8 cellular contexts compared by ENCODE assay signal in genomic region chr12:153080-153746, GRCh38.
DNase-seq lines count a peak whose midpoint lies in the region; ATAC-seq, FAIRE-seq and TF ChIP-seq lines count a peak whose summit lies in the region.

No MANE protein-coding gene starts in this region.

- no peak overlapping the region for H2AFZ ChIP-seq in KMS-11 (ENCODE audit: low read depth)

- no peaks in the 10 kb centered on the region for H3K4me1 Mint-ChIP-seq in activated T-helper 2 cell treated with anti-CD3 and anti-CD28 coated beads, Interferon-gamma antibody, Interleukin-2, Interleukin-4, amounts not matched to agents 10 μg/mL and 5 μg/mL and 100 μg/mL, durations not matched to agents 14 hours and 24 hours and 36 hours (ENCODE audit: low read depth)

- ATAC-seq in sciatic nerve (peak; percentile 79), GM21447 (IDR thresholded peaks at IDR 0.05; ENCODE audit: unreplicated experiment) (no peak)

- intact Hi-C loops in activated T-helper 2 cell treated with anti-CD3 and anti-CD28 coated beads, Interferon-gamma antibody, Interleukin-2, Interleukin-4, amounts not matched to agents 10 μg/mL and 5 μg/mL and 100 μg/mL, durations not matched to agents 14 hours and 24 hours and 36 hours (cut with micrococcal nuclease) = no loop called here
- intact Hi-C loops in sciatic nerve (cut with DNase I) = no loop called here

- no peak overlapping the region for H3K4me2 ChIP-seq in KMS-11

- no peaks in the 10 kb centered on the region for H4K20me1 ChIP-seq in KMS-11 (ENCODE audit: insufficient read depth)

- FAIRE-seq in RCC 7860 (lab: Jason Lieb, UNC) = no peak

- H3K27me3 ChIP-seq in KMS-11 (ENCODE audit: insufficient read depth, low read depth) = peaks cover under 1% of the 10 kb centered on the region; the same call in 1 of the 2 replicates
- H3K27me3 ChIP-seq in cardiac muscle cell = no peaks in the 10 kb centered on the region

- H3K27ac ChIP-seq in KMS-11 (no peak overlapping the region), cardiac muscle cell (no peak overlapping the region)

- H3K9me3 Mint-ChIP-seq in activated T-helper 2 cell treated with anti-CD3 and anti-CD28 coated beads, Interferon-gamma antibody, Interleukin-2, Interleukin-4, amounts not matched to agents 10 μg/mL and 5 μg/mL and 100 μg/mL, durations not matched to agents 14 hours and 24 hours and 36 hours = no peaks in the 10 kb centered on the region

- TF ChIP-seq CTCF in KMS-11 (conservative IDR thresholded peaks at IDR 0.05; ENCODE audit: low read depth, low read length) = peak; percentile 75
- peak; percentile 85 for TF ChIP-seq CTCF in cardiac muscle cell (IDR thresholded peaks at IDR 0.05; ENCODE audit: low read depth, low read length)

- H3K36me3 Mint-ChIP-seq in activated T-helper 2 cell treated with anti-CD3 and anti-CD28 coated beads, Interferon-gamma antibody, Interleukin-2, Interleukin-4, amounts not matched to agents 10 μg/mL and 5 μg/mL and 100 μg/mL, durations not matched to agents 14 hours and 24 hours and 36 hours (ENCODE audit: low read depth) = no peaks in the 10 kb centered on the region

- peak; percentile 28 for DNase-seq in NCI-H2227 (lab: John Stamatoyannopoulos, UW; ENCODE audit: unreplicated experiment)
- no peak for DNase-seq in NCI-H2227 treated with DMSO at 0.1 percent for 48 hours (lab: John Stamatoyannopoulos, UW)
- peak; percentile 39 for DNase-seq in RCC 7860 (ENCODE audit: low spot score)
- peak; percentile 31 for DNase-seq in activated T-helper 2 cell treated with anti-CD3 and anti-CD28 coated beads, Interferon-gamma antibody, Interleukin-2, Interleukin-4, amounts not matched to agents 10 μg/mL and 5 μg/mL and 100 μg/mL, durations not matched to agents 14 hours and 24 hours and 36 hours (ENCODE audit: low spot score)
- peak; percentile 60 to 82 for DNase-seq in cardiac muscle cell (ENCODE audit: low read depth in 1 of 2, low spot score in 1 of 2)
- peak; percentile 71 for DNase-seq in sciatic nerve (ENCODE audit: low spot score)

- no peaks in the 10 kb centered on the region for H3K9me3 ChIP-seq in cardiac muscle cell (ENCODE audit: low read depth)

- no peaks in the 10 kb centered on the region for H3K79me2 ChIP-seq in KMS-11 (ENCODE audit: insufficient read depth, low read depth)

- no peak overlapping the region for H3K9ac ChIP-seq in KMS-11

- H3K4me3 ChIP-seq in KMS-11 (IDR thresholded peaks at IDR 0.05; ENCODE audit: insufficient read depth, low read depth, low read length) = no peak overlapping the region
- no peak overlapping the region for H3K4me3 ChIP-seq in cardiac muscle cell

- H3K4me3 Mint-ChIP-seq in activated T-helper 2 cell treated with anti-CD3 and anti-CD28 coated beads, Interferon-gamma antibody, Interleukin-2, Interleukin-4, amounts not matched to agents 10 μg/mL and 5 μg/mL and 100 μg/mL, durations not matched to agents 14 hours and 24 hours and 36 hours (ENCODE audit: low read depth) = no peak overlapping the region

- H3K27me3 Mint-ChIP-seq in activated T-helper 2 cell treated with anti-CD3 and anti-CD28 coated beads, Interferon-gamma antibody, Interleukin-2, Interleukin-4, amounts not matched to agents 10 μg/mL and 5 μg/mL and 100 μg/mL, durations not matched to agents 14 hours and 24 hours and 36 hours (ENCODE audit: low read depth) = no peaks in the 10 kb centered on the region

- H3K4me1 ChIP-seq in KMS-11 (ENCODE audit: low read depth, poor library complexity, severe bottlenecking) = no peaks in the 10 kb centered on the region
- H3K4me1 ChIP-seq in cardiac muscle cell (ENCODE audit: low read depth) = no peaks in the 10 kb centered on the region

- H3K36me3 ChIP-seq in KMS-11 (ENCODE audit: insufficient read depth) (no peaks in the 10 kb centered on the region), cardiac muscle cell (no peaks in the 10 kb centered on the region)

- H3K27ac Mint-ChIP-seq in activated T-helper 2 cell treated with anti-CD3 and anti-CD28 coated beads, Interferon-gamma antibody, Interleukin-2, Interleukin-4, amounts not matched to agents 10 μg/mL and 5 μg/mL and 100 μg/mL, durations not matched to agents 14 hours and 24 hours and 36 hours = no peak overlapping the region
